ENCODE assay signal across 28 cellular contexts in the genomic region with DNA sequence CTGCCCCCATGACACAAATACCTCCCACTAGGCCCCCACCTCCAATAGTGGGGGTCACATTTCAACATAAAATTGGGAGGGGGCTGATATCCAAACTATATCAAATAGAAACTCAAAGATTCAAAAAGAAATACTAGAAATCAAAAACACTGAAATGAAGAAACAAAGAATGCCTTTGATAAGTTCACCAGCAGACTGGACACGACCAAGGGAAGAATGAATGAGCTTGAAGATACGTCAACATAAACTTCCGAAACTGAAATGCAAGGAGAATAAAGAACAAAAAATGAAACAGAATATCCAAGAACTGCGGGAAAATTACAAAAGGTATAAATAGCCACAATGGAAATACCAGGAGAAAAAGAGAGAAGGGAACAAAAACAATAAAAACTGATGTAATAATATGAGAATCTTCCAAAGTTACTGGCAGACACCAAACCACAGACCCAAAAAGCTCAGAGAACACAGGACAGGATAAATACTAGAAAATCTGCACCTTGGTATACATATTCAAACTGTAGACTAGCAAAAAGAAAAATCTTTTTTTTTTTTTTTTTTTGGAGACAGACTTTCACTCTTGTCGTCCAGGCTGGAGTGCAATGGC.
"Had no signal": no experiment of that assay in that cellular context is flagged by ENCODE, and none has a peak within 500 bp of the region (broad histone marks: within the 10 kb centered on the region; RNA-seq: fewer than 3 reads in every experiment).

No MANE protein-coding gene starts in this region.

- DNase-seq: activated CD4-positive, alpha-beta memory T cell treated with anti-CD3 and anti-CD28 coated beads, Interleukin-2, amount 10 ng/mL, durations not matched to agents 7 days and 5 days; activated CD4-positive, alpha-beta T cell treated with anti-CD3 and anti-CD28 coated beads for 1 hour; activated CD4-positive, alpha-beta T cell treated with anti-CD3 and anti-CD28 coated beads for 4 hours; activated CD4-positive, alpha-beta T cell treated with anti-CD3 and anti-CD28 coated beads, Interleukin-2, amount 10 ng/mL, durations not matched to agents 7 days and 5 days; activated CD4-positive, alpha-beta T cell treated with anti-CD3 and anti-CD28 coated beads, Interleukin-2, amount 50 U/mL, for 4 hours; activated CD4-positive, CD25-positive, alpha-beta regulatory T cell; activated CD8-positive, alpha-beta memory T cell treated with anti-CD3 and anti-CD28 coated beads, Interleukin-2, amount 50 U/mL, for 48 hours; activated gamma-delta T cell; activated naive CD4-positive, alpha-beta T cell; activated naive CD4-positive, alpha-beta T cell treated with anti-CD3 and anti-CD28 coated beads, Interleukin-2, amount 10 ng/mL, durations not matched to agents 7 days and 5 days; activated naive CD8-positive, alpha-beta T cell treated with anti-CD3 and anti-CD28 coated beads, Interleukin-2, amount 10 ng/mL, durations not matched to agents 7 days and 5 days; activated T-cell treated with anti-CD3 and anti-CD28 coated beads for 4 hours; activated T-cell treated with anti-CD3 and anti-CD28 coated beads, Interleukin-2, amount 50 U/mL, for 24 hours; activated T-cell treated with anti-CD3 and anti-CD28 coated beads, Interleukin-2, amount 50 U/mL, for 72 hours; brain microvascular endothelial cell; colonic mucosa; effector CD8-positive, alpha-beta T cell; erythroblast; heart right ventricle; T-helper 1 cell; T-helper 17 cell; T1000 had no signal

- H3K27ac Mint-ChIP-seq: activated CD4-positive, alpha-beta memory T cell treated with anti-CD3 and anti-CD28 coated beads, Interleukin-2, amount 10 ng/mL, durations not matched to agents 7 days and 5 days; activated CD4-positive, alpha-beta T cell treated with anti-CD3 and anti-CD28 coated beads, Interleukin-2, amount 10 ng/mL, durations not matched to agents 7 days and 5 days; activated naive CD4-positive, alpha-beta T cell treated with anti-CD3 and anti-CD28 coated beads, Interleukin-2, amount 10 ng/mL, durations not matched to agents 7 days and 5 days; activated naive CD4-positive, alpha-beta T cell treated with anti-CD3 and anti-CD28 coated beads, Interleukin-2, amount 50 U/mL, for 72 hours; activated naive CD8-positive, alpha-beta T cell treated with anti-CD3 and anti-CD28 coated beads, Interleukin-2, amount 10 ng/mL, durations not matched to agents 7 days and 5 days; activated T-cell treated with anti-CD3 and anti-CD28 coated beads, Interleukin-2, amount 50 U/mL, for 24 hours; activated T-cell treated with anti-CD3 and anti-CD28 coated beads, Interleukin-2, amount 50 U/mL, for 72 hours; T-helper 17 cell; T-helper 2 cell treated with Interferon-gamma antibody and Interleukin-4, amounts not matched to agents 5 μg/mL and 100 μg/mL, for 36 hours had no signal

- H3K36me3 Mint-ChIP-seq: activated naive CD4-positive, alpha-beta T cell treated with anti-CD3 and anti-CD28 coated beads, Interleukin-2, amount 10 ng/mL, durations not matched to agents 7 days and 5 days; activated naive CD8-positive, alpha-beta T cell treated with anti-CD3 and anti-CD28 coated beads, Interleukin-2, amount 10 ng/mL, durations not matched to agents 7 days and 5 days had no signal

- H3K27me3 Mint-ChIP-seq: activated CD4-positive, alpha-beta memory T cell treated with anti-CD3 and anti-CD28 coated beads, Interleukin-2, amount 10 ng/mL, durations not matched to agents 7 days and 5 days; activated CD4-positive, alpha-beta T cell treated with anti-CD3 and anti-CD28 coated beads, Interleukin-2, amount 10 ng/mL, durations not matched to agents 7 days and 5 days; activated naive CD4-positive, alpha-beta T cell treated with anti-CD3 and anti-CD28 coated beads, Interleukin-2, amount 10 ng/mL, durations not matched to agents 7 days and 5 days; activated naive CD8-positive, alpha-beta T cell treated with anti-CD3 and anti-CD28 coated beads, Interleukin-2, amount 10 ng/mL, durations not matched to agents 7 days and 5 days; activated T-cell treated with anti-CD3 and anti-CD28 coated beads, Interleukin-2, amount 50 U/mL, for 24 hours had no signal

- H3K27me3 ChIP-seq: ascending aorta, brain microvascular endothelial cell, colonic mucosa, foreskin keratinocyte, heart right ventricle had no signal

- H3K4me1 ChIP-seq: ascending aorta, colonic mucosa, esophagus muscularis mucosa, foreskin keratinocyte, gastroesophageal sphincter had no signal

- H3K9me3 ChIP-seq: colonic mucosa, esophagus muscularis mucosa had no signal

- H3K4me1 Mint-ChIP-seq: activated CD4-positive, alpha-beta memory T cell treated with anti-CD3 and anti-CD28 coated beads, Interleukin-2, amount 10 ng/mL, durations not matched to agents 7 days and 5 days; activated CD4-positive, alpha-beta T cell treated with anti-CD3 and anti-CD28 coated beads, Interleukin-2, amount 10 ng/mL, durations not matched to agents 7 days and 5 days; activated naive CD4-positive, alpha-beta T cell treated with anti-CD3 and anti-CD28 coated beads, Interleukin-2, amount 10 ng/mL, durations not matched to agents 7 days and 5 days; activated naive CD8-positive, alpha-beta T cell treated with anti-CD3 and anti-CD28 coated beads, Interleukin-2, amount 10 ng/mL, durations not matched to agents 7 days and 5 days had no signal

- H3K4me3 ChIP-seq: ascending aorta, colonic mucosa, esophagus muscularis mucosa, gastroesophageal sphincter, heart right ventricle had no signal

- H3K27ac ChIP-seq: ascending aorta, colonic mucosa, esophagus muscularis mucosa, foreskin keratinocyte, gastroesophageal sphincter had no signal

- H3K4me3 Mint-ChIP-seq: activated CD4-positive, alpha-beta memory T cell treated with anti-CD3 and anti-CD28 coated beads, Interleukin-2, amount 10 ng/mL, durations not matched to agents 7 days and 5 days; activated CD4-positive, alpha-beta T cell treated with anti-CD3 and anti-CD28 coated beads, Interleukin-2, amount 10 ng/mL, durations not matched to agents 7 days and 5 days; activated naive CD4-positive, alpha-beta T cell treated with anti-CD3 and anti-CD28 coated beads, Interleukin-2, amount 10 ng/mL, durations not matched to agents 7 days and 5 days; activated naive CD8-positive, alpha-beta T cell treated with anti-CD3 and anti-CD28 coated beads, Interleukin-2, amount 10 ng/mL, durations not matched to agents 7 days and 5 days; activated T-cell treated with anti-CD3 and anti-CD28 coated beads, Interleukin-2, amount 50 U/mL, for 24 hours; activated T-cell treated with anti-CD3 and anti-CD28 coated beads, Interleukin-2, amount 50 U/mL, for 72 hours; T-helper 17 cell; T-helper 2 cell treated with Interferon-gamma antibody and Interleukin-4, amounts not matched to agents 5 μg/mL and 100 μg/mL, for 36 hours had no signal

- H3K9me3 Mint-ChIP-seq: activated CD4-positive, alpha-beta memory T cell treated with anti-CD3 and anti-CD28 coated beads, Interleukin-2, amount 10 ng/mL, durations not matched to agents 7 days and 5 days; T-helper 2 cell treated with Interferon-gamma antibody and Interleukin-4, amounts not matched to agents 5 μg/mL and 100 μg/mL, for 36 hours had no signal

- ATAC-seq: activated naive CD4-positive, alpha-beta T cell treated with anti-CD3 and anti-CD28 coated beads, Interleukin-2, amount 50 U/mL, for 72 hours; activated T-cell treated with anti-CD3 and anti-CD28 coated beads, Interleukin-2, amount 50 U/mL, for 72 hours; foreskin keratinocyte; gastroesophageal sphincter; heart right ventricle; T-helper 17 cell had no signal

- H3K36me3 ChIP-seq: ascending aorta, brain microvascular endothelial cell, colonic mucosa, esophagus muscularis mucosa, gastroesophageal sphincter, heart right ventricle had no signal
